In the genomic region with DNA sequence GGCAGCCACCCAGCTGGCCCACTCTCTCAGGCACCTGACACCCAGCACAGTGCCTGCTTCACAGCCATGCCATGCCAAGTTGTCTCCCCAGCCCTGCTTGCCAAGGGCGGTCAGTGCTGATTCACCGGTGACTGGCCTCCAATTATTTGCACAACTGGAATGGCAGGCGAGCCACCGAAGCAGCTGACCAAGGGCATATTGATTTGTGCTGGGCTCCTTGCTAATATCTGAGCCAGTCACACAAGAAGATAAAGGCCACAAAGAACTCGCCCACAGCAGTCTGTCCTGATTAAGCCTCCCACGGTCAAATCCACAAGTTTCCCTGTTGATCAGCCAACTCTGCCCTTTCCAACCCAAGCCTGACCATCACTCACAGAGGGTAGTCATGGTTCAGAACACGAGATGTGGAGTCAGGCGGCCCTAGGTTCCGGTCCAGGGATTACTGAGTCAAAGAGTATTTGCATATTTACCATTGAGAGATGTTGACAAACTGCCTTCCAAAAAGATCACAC, we compare ENCODE assay signal across 1 cellular context.
TF ChIP-seq lines count a peak whose summit lies in the region.

No MANE protein-coding gene starts in this region.

TF ChIP-seq in HepG2, 621 proteins besides CTCF, POLR2A, EP300 and RAD21 (continued from another document):
- TF ChIP-seq, protein P1, sequence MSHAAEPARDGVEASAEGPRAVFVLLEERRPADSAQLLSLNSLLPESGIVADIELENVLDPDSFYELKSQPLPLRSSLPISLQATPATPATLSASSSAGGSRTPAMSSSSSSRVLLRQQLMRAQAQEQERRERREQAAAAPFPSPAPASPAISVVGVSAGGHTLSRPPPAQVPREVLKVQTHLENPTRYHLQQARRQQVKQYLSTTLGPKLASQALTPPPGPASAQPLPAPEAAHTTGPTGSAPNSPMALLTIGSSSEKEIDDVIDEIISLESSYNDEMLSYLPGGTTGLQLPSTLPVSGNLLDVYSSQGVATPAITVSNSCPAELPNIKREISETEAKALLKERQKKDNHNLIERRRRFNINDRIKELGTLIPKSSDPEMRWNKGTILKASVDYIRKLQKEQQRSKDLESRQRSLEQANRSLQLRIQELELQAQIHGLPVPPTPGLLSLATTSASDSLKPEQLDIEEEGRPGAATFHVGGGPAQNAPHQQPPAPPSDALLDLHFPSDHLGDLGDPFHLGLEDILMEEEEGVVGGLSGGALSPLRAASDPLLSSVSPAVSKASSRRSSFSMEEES (CRISPR knock-in tag; IDR thresholded peaks at IDR 0.05), result peak; percentile 80
- peak; percentile 71 for TF ChIP-seq ONECUT2 (CRISPR knock-in tag; IDR thresholded peaks at IDR 0.05)
- TF ChIP-seq ZNF572 (CRISPR knock-in tag; IDR thresholded peaks at IDR 0.05), result peak; percentile 48; the same call in 1 of the 2 replicates
- no peak for TF ChIP-seq FOXC1 (CRISPR knock-in tag; IDR thresholded peaks at IDR 0.05; ENCODE audit: borderline replicate concordance)
- no peak for TF ChIP-seq ZNF564 (CRISPR knock-in tag; IDR thresholded peaks at IDR 0.05)
- TF ChIP-seq MIXL1 (CRISPR knock-in tag; IDR thresholded peaks at IDR 0.05), result peak; percentile 58; the same call in 1 of the 2 replicates
- TF ChIP-seq ZNF841 (CRISPR knock-in tag; IDR thresholded peaks at IDR 0.05; ENCODE audit: borderline replicate concordance), result no peak
- TF ChIP-seq MED1 (CRISPR knock-in tag; IDR thresholded peaks at IDR 0.05), result peak; percentile 37; the same call in 1 of the 2 replicates
- no peak for TF ChIP-seq MEIS2 (CRISPR knock-in tag; IDR thresholded peaks at IDR 0.05)
- peak; percentile 84 for TF ChIP-seq GATAD2A (CRISPR knock-in tag; IDR thresholded peaks at IDR 0.05)
- TF ChIP-seq, protein P2, sequence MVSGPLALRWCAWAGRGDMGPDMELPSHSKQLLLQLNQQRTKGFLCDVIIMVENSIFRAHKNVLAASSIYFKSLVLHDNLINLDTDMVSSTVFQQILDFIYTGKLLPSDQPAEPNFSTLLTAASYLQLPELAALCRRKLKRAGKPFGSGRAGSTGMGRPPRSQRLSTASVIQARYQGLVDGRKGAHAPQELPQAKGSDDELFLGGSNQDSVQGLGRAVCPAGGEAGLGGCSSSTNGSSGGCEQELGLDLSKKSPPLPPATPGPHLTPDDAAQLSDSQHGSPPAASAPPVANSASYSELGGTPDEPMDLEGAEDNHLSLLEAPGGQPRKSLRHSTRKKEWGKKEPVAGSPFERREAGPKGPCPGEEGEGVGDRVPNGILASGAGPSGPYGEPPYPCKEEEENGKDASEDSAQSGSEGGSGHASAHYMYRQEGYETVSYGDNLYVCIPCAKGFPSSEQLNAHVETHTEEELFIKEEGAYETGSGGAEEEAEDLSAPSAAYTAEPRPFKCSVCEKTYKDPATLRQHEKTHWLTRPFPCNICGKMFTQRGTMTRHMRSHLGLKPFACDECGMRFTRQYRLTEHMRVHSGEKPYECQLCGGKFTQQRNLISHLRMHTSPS (CRISPR knock-in tag; IDR thresholded peaks at IDR 0.05; ENCODE audit: low read depth), result peak; percentile 94
- TF ChIP-seq NFYB (CRISPR knock-in tag; IDR thresholded peaks at IDR 0.05), result no peak
- TF ChIP-seq, protein P3, sequence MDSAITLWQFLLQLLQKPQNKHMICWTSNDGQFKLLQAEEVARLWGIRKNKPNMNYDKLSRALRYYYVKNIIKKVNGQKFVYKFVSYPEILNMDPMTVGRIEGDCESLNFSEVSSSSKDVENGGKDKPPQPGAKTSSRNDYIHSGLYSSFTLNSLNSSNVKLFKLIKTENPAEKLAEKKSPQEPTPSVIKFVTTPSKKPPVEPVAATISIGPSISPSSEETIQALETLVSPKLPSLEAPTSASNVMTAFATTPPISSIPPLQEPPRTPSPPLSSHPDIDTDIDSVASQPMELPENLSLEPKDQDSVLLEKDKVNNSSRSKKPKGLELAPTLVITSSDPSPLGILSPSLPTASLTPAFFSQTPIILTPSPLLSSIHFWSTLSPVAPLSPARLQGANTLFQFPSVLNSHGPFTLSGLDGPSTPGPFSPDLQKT (CRISPR knock-in tag; IDR thresholded peaks at IDR 0.05; ENCODE audit: borderline replicate concordance), result no peak
- no peak for TF ChIP-seq ZNF382 (CRISPR knock-in tag; IDR thresholded peaks at IDR 0.05; ENCODE audit: borderline replicate concordance)
- TF ChIP-seq ZNF674 (CRISPR knock-in tag; IDR thresholded peaks at IDR 0.05; ENCODE audit: low read depth), result no peak
- no peak for TF ChIP-seq MTF1 (CRISPR knock-in tag; IDR thresholded peaks at IDR 0.05)
- TF ChIP-seq, protein P4, sequence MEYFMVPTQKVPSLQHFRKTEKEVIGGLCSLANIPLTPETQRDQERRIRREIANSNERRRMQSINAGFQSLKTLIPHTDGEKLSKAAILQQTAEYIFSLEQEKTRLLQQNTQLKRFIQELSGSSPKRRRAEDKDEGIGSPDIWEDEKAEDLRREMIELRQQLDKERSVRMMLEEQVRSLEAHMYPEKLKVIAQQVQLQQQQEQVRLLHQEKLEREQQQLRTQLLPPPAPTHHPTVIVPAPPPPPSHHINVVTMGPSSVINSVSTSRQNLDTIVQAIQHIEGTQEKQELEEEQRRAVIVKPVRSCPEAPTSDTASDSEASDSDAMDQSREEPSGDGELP (IDR thresholded peaks at IDR 0.05; ENCODE audit: borderline replicate concordance, low read depth), result peak; percentile 86; the same call in 1 of the 2 replicates
- no peak for TF ChIP-seq HHEX (CRISPR knock-in tag; IDR thresholded peaks at IDR 0.05)
- TF ChIP-seq ZNF607 (CRISPR knock-in tag; IDR thresholded peaks at IDR 0.05; ENCODE audit: borderline replicate concordance), result 0 out of 2 replicates have a peak, but pooled peaks have one; percentile 41
- TF ChIP-seq, protein P5, sequence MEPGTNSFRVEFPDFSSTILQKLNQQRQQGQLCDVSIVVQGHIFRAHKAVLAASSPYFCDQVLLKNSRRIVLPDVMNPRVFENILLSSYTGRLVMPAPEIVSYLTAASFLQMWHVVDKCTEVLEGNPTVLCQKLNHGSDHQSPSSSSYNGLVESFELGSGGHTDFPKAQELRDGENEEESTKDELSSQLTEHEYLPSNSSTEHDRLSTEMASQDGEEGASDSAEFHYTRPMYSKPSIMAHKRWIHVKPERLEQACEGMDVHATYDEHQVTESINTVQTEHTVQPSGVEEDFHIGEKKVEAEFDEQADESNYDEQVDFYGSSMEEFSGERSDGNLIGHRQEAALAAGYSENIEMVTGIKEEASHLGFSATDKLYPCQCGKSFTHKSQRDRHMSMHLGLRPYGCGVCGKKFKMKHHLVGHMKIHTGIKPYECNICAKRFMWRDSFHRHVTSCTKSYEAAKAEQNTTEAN (CRISPR knock-in tag; conservative IDR thresholded peaks at IDR 0.05), result no peak
